ENCODE assay signal across 10 cellular contexts in genomic region chr11:14413307-14414072, GRCh38. TPM values are rescaled to one million over a fixed set of nuclear protein-coding genes. Genes with fewer than 3 reads are reported as not detected.
DNase-seq lines count a peak whose midpoint lies in the region; ATAC-seq and TF ChIP-seq lines count a peak whose summit lies in the region.
"Had no signal": no experiment of that assay in that cellular context is flagged by ENCODE, and none has a peak within 500 bp of the region (broad histone marks: within the 10 kb centered on the region; RNA-seq: fewer than 3 reads in every experiment).

No MANE protein-coding gene starts in this region.

- H3K27me3 Mint-ChIP-seq in activated CD8-positive, alpha-beta T cell treated with anti-CD3 and anti-CD28 coated beads for 36 hours = no peaks in the 10 kb centered on the region

- no peak overlapping the region for H3K4me2 ChIP-seq in SK-N-SH

- H2AFZ ChIP-seq in SK-N-SH (ENCODE audit: low read depth) = peak overlapping the region; percentile 42; the same call in 1 of the 2 replicates

- no peaks in the 10 kb centered on the region for H3K79me2 ChIP-seq in SK-N-SH (ENCODE audit: insufficient read depth)

- POLR2A ChIA-PET in SK-N-SH (lab: Yijun Ruan, JAX) = no interaction called here
- POLR2A ChIA-PET in activated CD8-positive, alpha-beta T cell treated with anti-CD3 and anti-CD28 coated beads for 36 hours (lab: Charles Lee) = interaction anchor here (0.9 to 1.3 kb wide), 3 partner anchors 38 to 109 kb away, joined by 3 read pairs; no protein-coding TSS in a partner anchor

- H3K9me3 Mint-ChIP-seq in activated CD8-positive, alpha-beta T cell treated with anti-CD3 and anti-CD28 coated beads for 36 hours = no peaks in the 10 kb centered on the region

- H3K4me1 ChIP-seq in SK-N-SH (ENCODE audit: control insufficient read depth in 1 of 2, insufficient read depth in 2 of 2, low read depth in 1 of 2, low read length in 1 of 2) (peaks cover 8 to 12% of the 10 kb centered on the region in 2 experiments; a peak in 3 of 4 replicates), heart right ventricle (peaks cover 0 to 42% (median 8%) of the 10 kb centered on the region in 9 donors)

- no peak for DNase-seq in SK-N-SH
- DNase-seq in activated CD8-positive, alpha-beta T cell treated with anti-CD3 and anti-CD28 coated beads for 36 hours = peak; percentile 62
- DNase-seq in heart right ventricle = peak in 1 of 2 donors; percentile 17
- peak; percentile 47 for DNase-seq in stimulated activated CD8-positive, alpha-beta memory T cell treated with anti-CD3 and anti-CD28 coated beads, Interleukin-4, amount 100 ng/mL, for 48 hours
- no peak for DNase-seq in Ammon's horn (ENCODE audit: low spot score)
- no peak for DNase-seq in DMS79 treated with DMSO at 0.1 percent for 48 hours (lab: John Stamatoyannopoulos, UW)
- DNase-seq: activated CD4-positive, alpha-beta T cell treated with anti-CD3 and anti-CD28 coated beads for 1 hour had no signal

- H3K4me3 ChIP-seq in SK-N-SH (ENCODE audit: low read depth in 2 of 2, low read length in 1 of 2) (no peak overlapping the region), heart right ventricle (no peak overlapping the region)
- H3K4me3 ChIP-seq: BLaER1 had no signal

- no peaks in the 10 kb centered on the region for H4K20me1 ChIP-seq in SK-N-SH (ENCODE audit: insufficient read depth)
- H4K20me1 ChIP-seq: BLaER1 had no signal

- H3K27ac ChIP-seq in SK-N-SH (ENCODE audit: low read depth in 2 of 2, low read length in 1 of 2) (no peak overlapping the region), heart right ventricle (peak overlapping the region in 5 of 10 donors; percentile 7 to 43 (median 16))
- H3K27ac ChIP-seq: BLaER1 had no signal

- H3K27ac Mint-ChIP-seq in activated CD8-positive, alpha-beta T cell treated with anti-CD3 and anti-CD28 coated beads for 36 hours = peak overlapping the region; percentile 87

- no peak for TF ChIP-seq EP300 in SK-N-SH (IDR thresholded peaks at IDR 0.05; ENCODE audit: borderline replicate concordance in 1 of 2, low read depth in 1 of 2, low read length in 1 of 2)

- TF ChIP-seq CTCF in SK-N-SH (IDR thresholded peaks at IDR 0.05) (peak; percentile 43), heart right ventricle (IDR thresholded peaks at IDR 0.05) (peak in 7 of 9 donors; percentile 27 to 48 (median 36))
- TF ChIP-seq CTCF in activated CD8-positive, alpha-beta T cell treated with anti-CD3 and anti-CD28 coated beads for 36 hours (IDR thresholded peaks at IDR 0.05) = peak; percentile 56

- WGBS in SK-N-SH (ENCODE audit: low lambda C conversion rate) = 89% methylated on average over 4 of the region's 4 CpGs
- 76 to 88% methylated on average over 4 of the region's 4 CpGs for WGBS in heart right ventricle, 2 donors

- CTCF ChIA-PET in SK-N-SH (lab: Yijun Ruan, JAX) = interaction anchor here (1.0 to 2.5 kb wide), 5 partner anchors 15 to 113 kb away, joined by 3 to 13 read pairs (median 5); no protein-coding TSS in a partner anchor
- CTCF ChIA-PET in activated CD8-positive, alpha-beta T cell treated with anti-CD3 and anti-CD28 coated beads for 36 hours (lab: Charles Lee) = interaction anchor here (0.8 to 8.9 kb wide), 17 partner anchors 9 to 111 kb away, joined by 3 to 90 read pairs (median 4); no protein-coding TSS in a partner anchor

- H3K9me2 ChIP-seq in SK-N-SH = no peaks in the 10 kb centered on the region

- no peaks in the 10 kb centered on the region for H3F3A ChIP-seq in SK-N-SH (replicated peaks; ENCODE audit: insufficient read depth)

- H3K36me3 Mint-ChIP-seq in activated CD8-positive, alpha-beta T cell treated with anti-CD3 and anti-CD28 coated beads for 36 hours (ENCODE audit: low read depth) = no peaks in the 10 kb centered on the region

- H3K4me3 Mint-ChIP-seq in activated CD8-positive, alpha-beta T cell treated with anti-CD3 and anti-CD28 coated beads for 36 hours = no peak overlapping the region

- H3K27me3 ChIP-seq in SK-N-SH (ENCODE audit: insufficient read depth) (no peaks in the 10 kb centered on the region), heart right ventricle (no peaks in the 10 kb centered on the region)
- H3K27me3 ChIP-seq: BLaER1 had no signal

- peaks cover 71% of the 10 kb centered on the region for H3K4me1 Mint-ChIP-seq in activated CD8-positive, alpha-beta T cell treated with anti-CD3 and anti-CD28 coated beads for 36 hours (ENCODE audit: low read depth)

- ATAC-seq in SK-N-SH treated with all-trans-retinoic acid at 6 μM for 48 hours (no peak), heart right ventricle (peak in 7 of 8 donors; percentile 56 to 75 (median 70)), HG03135 (IDR thresholded peaks at IDR 0.05; ENCODE audit: unreplicated experiment) (no peak)
- no peak for ATAC-seq in activated CD8-positive, alpha-beta T cell treated with anti-CD3 and anti-CD28 coated beads for 36 hours

- H3K9ac ChIP-seq in SK-N-SH = no peak overlapping the region
- H3K9ac ChIP-seq: BLaER1 had no signal

- intact Hi-C loops in activated CD8-positive, alpha-beta T cell treated with anti-CD3 and anti-CD28 coated beads for 36 hours (cut with micrococcal nuclease) = no loop called here
- intact Hi-C loops in heart right ventricle (cut with DNase I) = no loop called here

- H3K36me3 ChIP-seq in SK-N-SH (replicated peaks in 1 of 2; ENCODE audit: control insufficient read depth in 1 of 2, insufficient read depth in 2 of 2, low read length in 1 of 2) (no peaks in the 10 kb centered on the region), heart right ventricle (no peaks in the 10 kb centered on the region)
- H3K36me3 ChIP-seq: BLaER1 had no signal

- TF ChIP-seq RAD21 in SK-N-SH (IDR thresholded peaks at IDR 0.05; ENCODE audit: low read length) = no peak

- no peaks in the 10 kb centered on the region for H3K9me3 ChIP-seq in SK-N-SH
- H3K9me3 ChIP-seq in heart right ventricle = no peaks in the 10 kb centered on the region
- H3K9me3 ChIP-seq: BLaER1 had no signal

TF ChIP-seq in SK-N-SH, 30 proteins besides CTCF, POLR2A, EP300 and RAD21 (continues in another document):
- no peak for TF ChIP-seq USF1 (IDR thresholded peaks at IDR 0.05; ENCODE audit: borderline replicate concordance, low read depth)
- no peak for TF ChIP-seq MAX (IDR thresholded peaks at IDR 0.05; ENCODE audit: low read depth)
- no peak for TF ChIP-seq RCOR1 (IDR thresholded peaks at IDR 0.05; ENCODE audit: low read length)

TF ChIP-seq in SK-N-SH treated with all-trans-retinoic acid at 6 μM for 48 hours, 23 proteins besides CTCF, POLR2A, EP300 and RAD21:
- TF ChIP-seq ARNTL (CRISPR knock-in tag; IDR thresholded peaks at IDR 0.05; ENCODE audit: borderline replicate concordance, low read depth) (no peak), ZNF70 (CRISPR knock-in tag; IDR thresholded peaks at IDR 0.05) (no peak)

RNA-seq across cellular contexts. Expression of gene RRAS2, which starts 54.5 kb away (rescaled TPM):
- polyA plus RNA-seq in SK-N-SH (2012; rRNA removed) (53.3 and 55.3 TPM in 2 replicates), heart right ventricle (10 to 100 TPM; 20.8 to 26.0 TPM)
- 73.7 and 93.3 TPM in 2 replicates for polyA plus RNA-seq in SK-N-SH (2012; cell fraction: cytosol; rRNA removed)
- 19.4 and 31.6 TPM in 2 replicates for polyA plus RNA-seq in SK-N-SH (2012; cell fraction: nucleus; rRNA removed)
- 10 to 100 TPM; 87.9 to 92.0 TPM for total RNA-seq in activated CD8-positive, alpha-beta T cell treated with anti-CD3 and anti-CD28 coated beads for 36 hours
- 100 to 1,000 TPM in 1 of 10 donors, 10 to 100 TPM in 9; 21.8 to 142 (median 52.9) TPM for total RNA-seq in heart right ventricle

Comparison
In these comparisons a context has a peak if more than half of its experiments do, and no peak if none do; other contexts are left out.
1. DNase-seq: peak in activated CD8-positive, alpha-beta T cell treated with anti-CD3 and anti-CD28 coated beads for 36 hours (single experiment) and stimulated activated CD8-positive, alpha-beta memory T cell treated with anti-CD3 and anti-CD28 coated beads, Interleukin-4, amount 100 ng/mL, for 48 hours (single experiment); none in SK-N-SH (single experiment), Ammon's horn (single experiment) and DMS79 treated with DMSO at 0.1 percent for 48 hours (single experiment).
2. ATAC-seq: peak in heart right ventricle (7 of 8); none in SK-N-SH treated with all-trans-retinoic acid at 6 μM for 48 hours (single experiment), activated CD8-positive, alpha-beta T cell treated with anti-CD3 and anti-CD28 coated beads for 36 hours (single experiment) and HG03135 (single experiment).
3. Peak in every context shown above with its lines, with median percentiles within 50 percentile points of each other: CTCF ChIP-seq.